ENCODE assay signal across 19 cellular contexts in genomic region chr2:207812858-207813175, GRCh38. TPM values are rescaled to one million over a fixed set of nuclear protein-coding genes. Genes with fewer than 3 reads are reported as not detected.
DNase-seq lines count a peak whose midpoint lies in the region; ATAC-seq, FAIRE-seq and TF ChIP-seq lines count a peak whose summit lies in the region.
"Had no signal": no experiment of that assay in that cellular context is flagged by ENCODE, and none has a peak within 500 bp of the region (broad histone marks: within the 10 kb centered on the region; RNA-seq: fewer than 3 reads in every experiment).

No MANE protein-coding gene starts in this region.

- H3K4me3 ChIP-seq in HepG2 (replicated peaks in 1 of 3; ENCODE audit: insufficient read depth in 1 of 3, low read depth in 2 of 3, low read length in 3 of 3) (no peak overlapping the region), right lobe of liver (no peak overlapping the region), K562 (no peak overlapping the region), transverse colon (no peak overlapping the region)
- H3K4me3 ChIP-seq: A549, PC-9 had no signal

- CTCF ChIA-PET in HepG2 (lab: Yijun Ruan, JAX; ENCODE audit: low intra/inter-chr PET ratio, low total read pairs) (interaction anchor here (2.3 kb wide), 1 partner anchor 45 kb away, joined by 10 read pairs; no protein-coding TSS in a partner anchor), K562 (lab: Yijun Ruan, JAX; ENCODE audit: low intra/inter-chr PET ratio) (no interaction called here)

- WGBS in HepG2 (ENCODE audit: low lambda C conversion rate) = 87% methylated on average over 4 of the region's 4 CpGs
- 69% methylated on average over 4 of the region's 4 CpGs for WGBS in right lobe of liver (ENCODE audit: insufficient coverage, low coverage, low lambda C conversion rate, missing lambda C conversion rate)
- WGBS in K562 (ENCODE audit: insufficient coverage, low coverage, missing lambda C conversion rate) = 76% methylated on average over 2 of the region's 4 CpGs
- whole genome bisulfite sequencing in transverse colon (ENCODE audit: low coverage in 1 of 2), 2 donors = 70 to 71% methylated on average over 4 of the region's 4 CpGs

- TF ChIP-seq CTCF in HepG2 (CRISPR knock-in tag; IDR thresholded peaks at IDR 0.05) (no peak), right lobe of liver (IDR thresholded peaks at IDR 0.05) (no peak), K562 (IDR thresholded peaks at IDR 0.05 in 2 of 3, conservative IDR thresholded peaks at IDR 0.05 in 1 of 3; ENCODE audit: insufficient read depth in 2 of 3, low read depth in 1 of 3, low read length in 3 of 3) (no peak), transverse colon (IDR thresholded peaks at IDR 0.05) (no peak)

- H3K4me1 ChIP-seq in HepG2 (ENCODE audit: insufficient read depth, low read length) (peaks cover 83% of the 10 kb centered on the region), right lobe of liver (peaks cover 0 to 36% (median 8%) of the 10 kb centered on the region in 4 donors), K562 (replicated peaks in 1 of 2; ENCODE audit: control insufficient read depth in 2 of 2, insufficient read depth in 2 of 2, low read length in 2 of 2) (peaks cover 1 to 3% of the 10 kb centered on the region in 2 experiments; a peak in 3 of 5 replicates), transverse colon (peaks cover 6 to 41% (median 14%) of the 10 kb centered on the region in 4 donors)

- H3K79me2 ChIP-seq in HepG2 (ENCODE audit: insufficient read depth, low read length) (no peaks in the 10 kb centered on the region), K562 (ENCODE audit: control insufficient read depth, insufficient read depth, low read length) (no peaks in the 10 kb centered on the region)

- TF ChIP-seq RAD21 in HepG2 (CRISPR knock-in tag; IDR thresholded peaks at IDR 0.05) (no peak), K562 (CRISPR knock-in tag; conservative IDR thresholded peaks at IDR 0.05 in 1 of 2, IDR thresholded peaks at IDR 0.05 in 1 of 2) (no peak)

- H3K9ac ChIP-seq in HepG2 (ENCODE audit: insufficient read depth, low read depth, low read length) = no peak overlapping the region
- H3K9ac ChIP-seq in K562 (ENCODE audit: insufficient read depth in 1 of 2, low read depth in 2 of 2, low read length in 2 of 2) = no peak overlapping the region
- H3K9ac ChIP-seq: SK-N-SH had no signal

- H4K20me1 ChIP-seq in HepG2 (ENCODE audit: insufficient read depth, low read length) (no peaks in the 10 kb centered on the region), K562 (replicated peaks; ENCODE audit: control insufficient read depth, insufficient read depth, low read length) (no peaks in the 10 kb centered on the region)

- H3K9me1 ChIP-seq in K562 (ENCODE audit: control insufficient read depth, insufficient read depth, low read length) = no peaks in the 10 kb centered on the region

- intact Hi-C loops in HepG2 (cut with micrococcal nuclease; ENCODE audit: unreplicated experiment) = loop anchor here (2.0 to 5.0 kb wide), 3 partner anchors 16 to 46 kb away; partner anchors contain the start of gene FZD5
- intact Hi-C loops in right lobe of liver (cut with DNase I) = no loop called here
- intact Hi-C loops in K562 (cut with micrococcal nuclease) = loop anchor here (5.0 kb wide), 1 partner anchor 46 kb away; the partner anchor contains the start of gene FZD5
- intact Hi-C loops in transverse colon (cut with DNase I; ENCODE audit: low total_unique reads) = no loop called here
- intact Hi-C loops in left colon (cut with DNase I, micrococcal nuclease) = no loop called here

- DNase-seq in HepG2 (ENCODE audit: low spot score) = no peak
- no peak for DNase-seq in right lobe of liver
- DNase-seq in K562 (ENCODE audit: extremely low read depth in 1 of 4, low spot score in 3 of 4) = no peak
- DNase-seq in transverse colon = no peak
- no peak for DNase-seq in left colon
- no peak for DNase-seq in C1 segment of cervical spinal cord (lab: John Stamatoyannopoulos, UW)
- DNase-seq in NK-92 (lab: John Stamatoyannopoulos, UW; ENCODE audit: unreplicated experiment) = no peak
- DNase-seq: DMS53, MV-4-11, NCI-H1417 treated with DMSO at 0.1 percent for 48 hours, NCI-H524 treated with DMSO at 0.1 percent for 48 hours, PC-9, SK-N-SH had no signal

- TF ChIP-seq EP300 in HepG2 (IDR thresholded peaks at IDR 0.05; ENCODE audit: low read depth in 2 of 2, low read length in 2 of 2) (no peak), HepG2 (CRISPR knock-in tag; IDR thresholded peaks at IDR 0.05; ENCODE audit: borderline replicate concordance) (no peak), K562 (IDR thresholded peaks at IDR 0.05; ENCODE audit: low read length) (no peak), transverse colon (IDR thresholded peaks at IDR 0.05; ENCODE audit: low read depth) (no peak)

- ATAC-seq in HepG2 (no peak), right lobe of liver (no peak), K562 (no peak), left colon (no peak)
- ATAC-seq: Right ventricle myocardium inferior had no signal

- FAIRE-seq in HepG2 (lab: Jason Lieb, UNC) (no peak), K562 (lab: Jason Lieb, UNC) (no peak)
- FAIRE-seq: A549, G401.6, GM12891, GM19239 had no signal

- H3K9me3 ChIP-seq in HepG2 (ENCODE audit: low read length) = no peaks in the 10 kb centered on the region
- H3K9me3 ChIP-seq in right lobe of liver = no peaks in the 10 kb centered on the region
- no peaks in the 10 kb centered on the region for H3K9me3 ChIP-seq in K562 (replicated peaks; ENCODE audit: control insufficient read depth, insufficient read depth, low read depth, low read length)
- H3K9me3 ChIP-seq in transverse colon = no peaks in the 10 kb centered on the region
- H3K9me3 ChIP-seq: A549, SK-N-SH had no signal

- H3K4me2 ChIP-seq in HepG2 (ENCODE audit: low read depth, low read length) (no peak overlapping the region), K562 (ENCODE audit: insufficient read depth, low read length) (no peak overlapping the region)
- H3K4me2 ChIP-seq: A549, PC-9, SK-N-SH had no signal

- no peak for TF ChIP-seq POLR2A in HepG2 (IDR thresholded peaks at IDR 0.05; ENCODE audit: insufficient read depth in 1 of 2, low read depth in 2 of 2, low read length in 2 of 2)
- TF ChIP-seq POLR2A in right lobe of liver (IDR thresholded peaks at IDR 0.05) = no peak
- TF ChIP-seq POLR2A in K562 (conservative IDR thresholded peaks at IDR 0.05) = no peak
- no peak for TF ChIP-seq POLR2A in transverse colon (IDR thresholded peaks at IDR 0.05)

- in situ Hi-C loops in HepG2 (cut with HindIII; ENCODE audit: extremely low pct_ligation_motif_present, low pct_unique_long_range_greater_than_20kb) (no loop called here), K562 (cut with MboI) (no loop called here), transverse colon (cut with MboI; ENCODE audit: low pct_ligation_motif_present in 1 of 4, low pct_unique_long_range_greater_than_20kb in 1 of 4, low sequenced_read_pairs in 3 of 4) (no loop called here)

- H3K27ac ChIP-seq in HepG2 (ENCODE audit: extremely low read length, insufficient read depth, low read length) (peak overlapping the region; percentile 58), right lobe of liver (peak overlapping the region in 1 of 3 donors; percentile 86), K562 (ENCODE audit: extremely low read depth, low read depth, low read length) (no peak overlapping the region), layer of hippocampus (ENCODE audit: low read depth, low read length) (peak overlapping the region; percentile 89), transverse colon (peak overlapping the region in 3 of 4 donors; percentile 71 to 87 (median 81))
- H3K27ac ChIP-seq: PC-9 had no signal

- H2AFZ ChIP-seq in HepG2 (ENCODE audit: low read length) = no peak overlapping the region
- H2AFZ ChIP-seq in K562 (ENCODE audit: low read depth, low read length) = no peak overlapping the region
- H2AFZ ChIP-seq: PC-9 had no signal

- BruUV-seq in HepG2 (replicated peaks; lab: Mats Ljungman, UMichigan) (no TSS peak), K562 (replicated peaks; lab: Mats Ljungman, UMichigan) (no TSS peak)

- H3K36me3 ChIP-seq in HepG2 (replicated peaks in 1 of 2; ENCODE audit: control insufficient read depth in 1 of 2, insufficient read depth in 2 of 2, low read length in 2 of 2) (no peaks in the 10 kb centered on the region), right lobe of liver (no peaks in the 10 kb centered on the region), K562 (ENCODE audit: control insufficient read depth, insufficient read depth, low read length) (no peaks in the 10 kb centered on the region), transverse colon (no peaks in the 10 kb centered on the region)

- H3K27me3 ChIP-seq in HepG2 (ENCODE audit: control insufficient read depth in 1 of 2, insufficient read depth in 2 of 2, low read length in 2 of 2) (no peaks in the 10 kb centered on the region), right lobe of liver (no peaks in the 10 kb centered on the region), K562 (ENCODE audit: control insufficient read depth in 2 of 2, insufficient read depth in 2 of 2, low read length in 2 of 2) (no peaks in the 10 kb centered on the region), layer of hippocampus (ENCODE audit: control insufficient read depth, insufficient read depth, low read length) (no peaks in the 10 kb centered on the region), transverse colon (no peaks in the 10 kb centered on the region)

- POLR2A ChIA-PET in HepG2 (lab: Yijun Ruan, JAX) (interaction anchor here (0.6 to 14.0 kb wide), 6 partner anchors 14 to 55 kb away, joined by 3 to 288 read pairs (median 30); partner anchors contain the start of gene FZD5), K562 (lab: Yijun Ruan, JAX) (no interaction called here)

RNA-seq across cellular contexts. Expression of gene FZD5, which starts 43.1 kb away (rescaled TPM):
- 28.9 and 34.3 TPM in 2 replicates for total RNA-seq in HepG2 (2016; rRNA removed; fragmentation: Illumina TruSeq; extraction: Trizol)
- 3.1 and 4.0 TPM in 2 replicates for total RNA-seq in HepG2 (2016; cell fraction: cytosol; rRNA removed; fragmentation: Illumina TruSeq; extraction: Trizol; ENCODE audit: low read depth)
- total RNA-seq in HepG2 (2016; cell fraction: insoluble cytoplasmic fraction; rRNA removed; fragmentation: Illumina TruSeq; extraction: Trizol) = 27.1 and 33.9 TPM in 2 replicates
- total RNA-seq in HepG2 (2016; cell fraction: membrane; rRNA removed; fragmentation: Illumina TruSeq; extraction: Trizol) = 17.9 and 18.6 TPM in 2 replicates
- total RNA-seq in HepG2 (2016; cell fraction: nucleus; rRNA removed; fragmentation: Illumina TruSeq; extraction: Trizol) = 49.9 and 55.0 TPM in 2 replicates
- polyA plus RNA-seq in HepG2 (2011; rRNA removed) = 25.3 and 29.1 TPM in 2 replicates
- 17.7 and 21.9 TPM in 2 replicates for polyA plus RNA-seq in HepG2 (2011; cell fraction: cytosol; rRNA removed)
- 46.8 and 48.3 TPM in 2 replicates for polyA plus RNA-seq in HepG2 (2011; cell fraction: nucleus; rRNA removed)
- polyA plus RNA-seq in HepG2 (2012) = 41.5 and 51.6 TPM in 2 replicates
- 1.9 and 2.0 TPM in 2 replicates for polyA plus RNA-seq in HepG2 (2016; cell fraction: cytosol; fragmentation: Illumina TruSeq; extraction: Trizol; ENCODE audit: low read depth)
- 21.1 and 22.9 TPM in 2 replicates for polyA plus RNA-seq in HepG2 (2016; cell fraction: insoluble cytoplasmic fraction; fragmentation: Illumina TruSeq; extraction: Trizol; ENCODE audit: low read depth)
- 6.8 and 7.4 TPM in 2 replicates for polyA plus RNA-seq in HepG2 (2016; cell fraction: membrane; fragmentation: Illumina TruSeq; extraction: Trizol; ENCODE audit: low read depth)
- 38.4 and 40.1 TPM in 2 replicates for polyA plus RNA-seq in HepG2 (2016; cell fraction: nucleus; fragmentation: Illumina TruSeq; extraction: Trizol; ENCODE audit: insufficient read depth, low read depth)
- 4.3 and 130 TPM in 2 replicates for polyA minus RNA-seq in HepG2 (2011; rRNA and poly(A)+ RNA removed; ENCODE audit: low replicate concordance)
- 61.0 and 69.9 TPM in 2 replicates for polyA minus RNA-seq in HepG2 (2011; cell fraction: cytosol; rRNA and poly(A)+ RNA removed)
- 116 and 135 TPM in 2 replicates for polyA minus RNA-seq in HepG2 (2011; cell fraction: nucleus; rRNA and poly(A)+ RNA removed)
- total RNA-seq in right lobe of liver = 10 to 100 TPM; 18.5 to 37.4 (median 29.3) TPM
- total RNA-seq in K562 (2011; cell fraction: chromatin; rRNA removed; ENCODE audit: low replicate concordance) = 12.4 and 17.4 TPM in 2 replicates
- total RNA-seq in K562 (2011; cell fraction: nucleolus; rRNA removed) = 14.3 and 15.3 TPM in 2 replicates
- 21.9 and 32.4 TPM in 2 replicates for total RNA-seq in K562 (2011; cell fraction: nucleoplasm; rRNA removed)
- 8.8 and 9.7 TPM in 2 replicates for total RNA-seq in K562 (2014; rRNA removed)
- 7.2 and 7.7 TPM in 2 replicates for total RNA-seq in K562 (2014; rRNA removed; fragmentation: Illumina TruSeq; extraction: Trizol)
- 5.6 and 5.9 TPM in 2 replicates for total RNA-seq in K562 (2015; rRNA removed; fragmentation: Illumina TruSeq; extraction: Trizol)
- total RNA-seq in K562 (2021) = 14.6 and 15.8 TPM in 2 replicates
- 4.1 and 4.3 TPM in 2 replicates for polyA plus RNA-seq in K562 (2011; rRNA removed)
- 3.2 and 4.3 TPM in 2 replicates for polyA plus RNA-seq in K562 (2011; cell fraction: cytosol; rRNA removed)
- polyA plus RNA-seq in K562 (2011; cell fraction: nucleus; rRNA removed) = 7.6 and 8.4 TPM in 2 replicates
- polyA plus RNA-seq in K562 (2012) = 3.3 and 4.3 TPM in 2 replicates
- polyA plus RNA-seq in K562 (2014; fragmentation: Illumina TruSeq; extraction: Trizol) = 5.1 and 5.3 TPM in 2 replicates
- 1 to 10 TPM; 3.7 to 7.7 TPM for polyA plus RNA-seq in K562 (2014; fragmentation: Nextera tagmentation; extraction: Ambion mirVana)
- 4.5 and 5.3 TPM in 2 replicates for polyA plus RNA-seq in K562 (2014; rRNA removed)
- 10.9 and 12.2 TPM in 2 replicates for polyA minus RNA-seq in K562 (2011; rRNA and poly(A)+ RNA removed)
- polyA minus RNA-seq in K562 (2011; cell fraction: cytosol; rRNA and poly(A)+ RNA removed) = 11.1 and 12.5 TPM in 2 replicates
- 12.0 and 16.7 TPM in 2 replicates for polyA minus RNA-seq in K562 (2011; cell fraction: nucleus; rRNA and poly(A)+ RNA removed)
- total RNA-seq in transverse colon = 100 to 1,000 TPM in 3 of 4 donors, 10 to 100 TPM in 1; 70.3 to 150 (median 141) TPM
- total RNA-seq in left colon = 100 to 1,000 TPM; 109 to 147 TPM

Comparison
In these comparisons a context has a peak if more than half of its experiments do, and no peak if none do; other contexts are left out.
1. intact Hi-C loops: an anchor here in HepG2 (2.0 to 5.0 kb wide) and K562 (5.0 kb wide); none called in right lobe of liver, transverse colon and left colon.
2. Of the 241 proteins assayed by ChIP-seq in both HepG2 and K562: peak only in HepG2: HNRNPK; only in K562: ZNF512; in both: none; in neither: 239.